In the genomic region with DNA sequence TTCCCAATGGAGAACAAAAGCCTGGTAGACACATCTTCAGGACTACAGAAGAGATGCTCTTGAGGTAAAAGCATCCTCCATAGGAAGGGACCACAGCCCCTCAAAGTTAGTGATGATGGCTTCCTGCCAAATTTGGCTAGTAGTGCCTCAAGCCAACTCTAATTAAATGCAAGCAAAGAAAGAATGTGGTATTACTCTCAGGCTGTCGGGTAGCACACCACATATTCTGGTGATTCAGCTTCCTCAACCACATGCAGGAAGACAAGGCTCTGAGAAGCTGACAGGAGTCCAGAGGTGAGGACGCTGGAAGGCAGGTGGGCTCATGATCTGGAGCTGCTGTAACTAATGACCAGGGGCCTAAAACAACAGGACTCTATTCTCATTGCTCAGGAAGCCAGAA, we compare ENCODE assay signal across 16 cellular contexts. TPM values are rescaled to one million over a fixed set of nuclear protein-coding genes. Genes with fewer than 3 reads are reported as not detected.
DNase-seq lines count a peak whose midpoint lies in the region; FAIRE-seq and TF ChIP-seq lines count a peak whose summit lies in the region.
"Had no signal": no experiment of that assay in that cellular context is flagged by ENCODE, and none has a peak within 500 bp of the region (broad histone marks: within the 10 kb centered on the region; RNA-seq: fewer than 3 reads in every experiment).

No MANE protein-coding gene starts in this region.

- peaks cover 49% of the 10 kb centered on the region for H3K4me1 ChIP-seq in ACC112 (ENCODE audit: control insufficient read depth, insufficient read depth, low read length, unreplicated experiment)
- peaks cover 42% of the 10 kb centered on the region for H3K4me1 ChIP-seq in astrocyte (ENCODE audit: insufficient read depth, low read length)
- peaks cover 0 to 6% (median 0%) of the 10 kb centered on the region in 4 donors for H3K4me1 ChIP-seq in tibial artery

- H3K4me3 Mint-ChIP-seq in astrocyte (ENCODE audit: unreplicated experiment): no peak overlapping the region
- H3K4me3 Mint-ChIP-seq: CD4-positive, CD25-positive, alpha-beta regulatory T cell; mesothelial cell of epicardium had no signal

- H3K4me1 Mint-ChIP-seq in astrocyte (ENCODE audit: low read depth, unreplicated experiment): peaks cover 28% of the 10 kb centered on the region

- intact Hi-C loops in tibial artery (cut with DNase I; ENCODE audit: low total_unique reads): no loop called here

- H3K9me3 Mint-ChIP-seq in astrocyte (ENCODE audit: unreplicated experiment): no peaks in the 10 kb centered on the region
- H3K9me3 Mint-ChIP-seq: mesothelial cell of epicardium had no signal

- no peaks in the 10 kb centered on the region for H3K79me2 ChIP-seq in ACC112 (ENCODE audit: control insufficient read depth, insufficient read depth, low read length, unreplicated experiment)
- H3K79me2 ChIP-seq in astrocyte (ENCODE audit: insufficient read depth, low read length): no peaks in the 10 kb centered on the region

- no peaks in the 10 kb centered on the region for H4K20me1 ChIP-seq in astrocyte (ENCODE audit: insufficient read depth, low read length)

- H3K4me2 ChIP-seq in astrocyte (ENCODE audit: low read length): peak overlapping the region; percentile 74

- H3K4me3 ChIP-seq in ACC112 (ENCODE audit: low read depth, low read length) (peak overlapping the region; percentile 60; the same call in 1 of the 2 replicates), astrocyte (ENCODE audit: insufficient read depth, low read depth, low read length) (no peak overlapping the region), tibial artery (no peak overlapping the region)

- H3K36me3 ChIP-seq in ACC112 (ENCODE audit: insufficient read depth, low read length) (no peaks in the 10 kb centered on the region), astrocyte (ENCODE audit: insufficient read depth, low read length) (no peaks in the 10 kb centered on the region), tibial artery (no peaks in the 10 kb centered on the region)

- peak overlapping the region; percentile 37 for H3K27ac Mint-ChIP-seq in astrocyte (ENCODE audit: unreplicated experiment)
- H3K27ac Mint-ChIP-seq: CD4-positive, CD25-positive, alpha-beta regulatory T cell; mesothelial cell of epicardium had no signal

- H3K27me3 ChIP-seq in ACC112 (ENCODE audit: insufficient read depth, low read length): no peaks in the 10 kb centered on the region
- H3K27me3 ChIP-seq in astrocyte (ENCODE audit: insufficient read depth, low read length): no peaks in the 10 kb centered on the region
- H3K27me3 ChIP-seq in tibial artery: peaks cover 0 to 4% of the 10 kb centered on the region in 2 donors

- DNase-seq in GM04504 (ENCODE audit: low read depth): peak; percentile 23
- DNase-seq in astrocyte (ENCODE audit: low read depth): peak; percentile 89
- peak; percentile 56 for DNase-seq in kidney tubule cell (ENCODE audit: low spot score)
- DNase-seq in tibial artery: no peak
- no peak for DNase-seq in DMS153 (lab: John Stamatoyannopoulos, UW)
- DNase-seq in anterior cingulate cortex (lab: John Stamatoyannopoulos, UW): no peak
- DNase-seq in foreskin melanocyte: no peak
- DNase-seq: activated naive CD4-positive, alpha-beta T cell treated with Interleukin-2 at 50 U/mL for 16 hours; CD4-positive, CD25-positive, alpha-beta regulatory T cell; H7; NCI-H1417 treated with DMSO at 0.1 percent for 48 hours; NCI-H524 treated with DMSO at 0.1 percent for 48 hours; stimulated activated CD4-positive, alpha-beta T cell treated with anti-CD3 and anti-CD28 coated beads, Interleukin-1b, Interleukin-23, amount 100 ng/mL, for 48 hours had no signal

- peak; percentile 66 for FAIRE-seq in astrocyte (lab: Jason Lieb, UNC)
- FAIRE-seq: G401.6 had no signal

- peaks cover 3% of the 10 kb centered on the region for H3K27me3 Mint-ChIP-seq in astrocyte (ENCODE audit: low read depth, unreplicated experiment)

- H3K36me3 Mint-ChIP-seq in astrocyte (ENCODE audit: low read depth, unreplicated experiment): no peaks in the 10 kb centered on the region
- H3K36me3 Mint-ChIP-seq: CD4-positive, CD25-positive, alpha-beta regulatory T cell; mesothelial cell of epicardium had no signal

- no peak overlapping the region for H3K27ac ChIP-seq in ACC112 (ENCODE audit: low read depth, low read length)
- H3K27ac ChIP-seq in astrocyte (ENCODE audit: low read depth, low read length): peak overlapping the region; percentile 73
- H3K27ac ChIP-seq in tibial artery: no peak overlapping the region

- TF ChIP-seq CTCF in astrocyte (IDR thresholded peaks at IDR 0.05; ENCODE audit: insufficient read depth, low read depth, low read length) (no peak), tibial artery (IDR thresholded peaks at IDR 0.05) (no peak)

- peak overlapping the region; percentile 46 for H3K9ac ChIP-seq in astrocyte (ENCODE audit: low read length)

- peak overlapping the region; percentile 60 for H2AFZ ChIP-seq in ACC112 (ENCODE audit: low read length, unreplicated experiment)
- no peak overlapping the region for H2AFZ ChIP-seq in astrocyte (ENCODE audit: low read depth, low read length)

- H3K9me3 ChIP-seq in astrocyte (ENCODE audit: insufficient read depth, low read depth, low read length) (no peaks in the 10 kb centered on the region), tibial artery (no peaks in the 10 kb centered on the region)

RNA-seq across cellular contexts. Expression of gene S1PR3, which starts 37.2 kb away (rescaled TPM):
- 24.6 and 35.0 TPM in 2 replicates for total RNA-seq in astrocyte
- total RNA-seq: CD4-positive, CD25-positive, alpha-beta regulatory T cell had no signal

Comparison
In these comparisons a context has a peak if more than half of its experiments do, and no peak if none do; other contexts are left out.
1. DNase-seq: peak in GM04504 (single experiment), astrocyte (single experiment) and kidney tubule cell (single experiment); none in tibial artery (0 of 2), DMS153 (single experiment), anterior cingulate cortex (0 of 58) and foreskin melanocyte (single experiment).